1 cellular context compared by ENCODE assay signal in genomic region chr18:21702602-21703001, GRCh38.
TF ChIP-seq lines count a peak whose summit lies in the region.

No MANE protein-coding gene starts in this region.

TF ChIP-seq in GM12878, 131 proteins besides CTCF, POLR2A, EP300 and RAD21:
- no peak for TF ChIP-seq ZNF622 (IDR thresholded peaks at IDR 0.05)
- no peak for TF ChIP-seq LARP7 (IDR thresholded peaks at IDR 0.05)
- no peak for TF ChIP-seq RELA (IDR thresholded peaks at IDR 0.05; ENCODE audit: borderline replicate concordance, partially characterized antibody)
- TF ChIP-seq ZNF217 (IDR thresholded peaks at IDR 0.05): no peak
- no peak for TF ChIP-seq GABPA (IDR thresholded peaks at IDR 0.05; ENCODE audit: low read depth)
- TF ChIP-seq SUZ12 (IDR thresholded peaks at IDR 0.05; ENCODE audit: unreplicated experiment): no peak
- TF ChIP-seq EZH2 (IDR thresholded peaks at IDR 0.05; ENCODE audit: borderline replicate concordance, control insufficient read depth, low read depth, low read length): no peak
- TF ChIP-seq NBN (IDR thresholded peaks at IDR 0.05): no peak
- TF ChIP-seq TCF7 (IDR thresholded peaks at IDR 0.05; ENCODE audit: borderline replicate concordance): no peak
- no peak for TF ChIP-seq WRNIP1 (IDR thresholded peaks at IDR 0.05; ENCODE audit: borderline replicate concordance, low read depth, low read length)
- no peak for TF ChIP-seq RBBP5 (conservative IDR thresholded peaks at IDR 0.05)
- TF ChIP-seq BCL11A (IDR thresholded peaks at IDR 0.05; ENCODE audit: low read depth, low read length): no peak
- no peak for TF ChIP-seq REST (IDR thresholded peaks at IDR 0.05; ENCODE audit: low read depth, low read length)
- no peak for TF ChIP-seq YY1 (IDR thresholded peaks at IDR 0.05; ENCODE audit: low read depth, low read length)
